ENCODE assay signal across 9 cellular contexts in the genomic region with DNA sequence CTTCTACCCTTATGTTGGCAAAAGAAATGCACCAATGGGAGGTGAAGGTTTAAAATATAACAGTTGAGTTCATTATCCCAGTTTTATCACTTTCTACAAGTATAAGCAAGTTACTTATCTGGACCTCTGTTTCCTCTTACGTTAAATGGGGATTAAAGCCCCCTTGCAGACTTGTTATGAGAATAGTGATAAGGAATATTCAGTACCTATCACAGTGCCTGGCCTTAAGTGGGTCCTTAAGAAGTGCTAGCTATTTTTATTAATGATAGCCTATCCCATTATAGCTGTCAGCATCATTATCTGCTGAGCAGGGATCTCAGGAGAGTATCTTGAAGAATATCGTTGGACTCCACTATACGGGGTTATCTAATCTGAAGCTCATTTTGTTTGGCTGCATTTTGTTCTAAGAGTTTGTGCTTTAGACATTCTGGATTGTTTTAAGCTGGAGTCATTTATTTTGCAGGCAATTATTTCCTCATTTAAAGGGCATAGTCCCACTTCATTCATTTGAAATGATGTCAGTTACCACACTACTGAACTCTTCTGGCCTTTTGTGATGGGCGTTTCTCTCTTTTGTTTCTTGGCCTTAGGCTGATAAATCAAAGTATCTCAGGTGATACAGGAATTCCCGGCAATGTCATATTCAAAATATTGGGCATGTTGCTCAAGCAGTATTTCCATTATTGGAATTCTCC. TPM values are rescaled to one million over a fixed set of nuclear protein-coding genes. Genes with fewer than 3 reads are reported as not detected.
DNase-seq lines count a peak whose midpoint lies in the region; ATAC-seq and TF ChIP-seq lines count a peak whose summit lies in the region.
"Had no signal": no experiment of that assay in that cellular context is flagged by ENCODE, and none has a peak within 500 bp of the region (broad histone marks: within the 10 kb centered on the region; RNA-seq: fewer than 3 reads in every experiment).

No MANE protein-coding gene starts in this region.

- TF ChIP-seq CTCF in fibroblast of the aortic adventitia (IDR thresholded peaks at IDR 0.05; ENCODE audit: insufficient read depth, low read length) (no peak), neutrophil (IDR thresholded peaks at IDR 0.05) (no peak)

- no peaks in the 10 kb centered on the region for H3K9me3 ChIP-seq in T-helper 17 cell (ENCODE audit: control insufficient read depth, low read length, poor library complexity, severe bottlenecking)
- H3K9me3 ChIP-seq in neutrophil, result no peaks in the 10 kb centered on the region

- H3K27me3 Mint-ChIP-seq in T-helper 17 cell, result no peaks in the 10 kb centered on the region
- H3K27me3 Mint-ChIP-seq in activated CD8-positive, alpha-beta memory T cell treated with anti-CD3 and anti-CD28 coated beads, Interleukin-2, amount 10 ng/mL, durations not matched to agents 7 days and 5 days, result no peaks in the 10 kb centered on the region

- H3K27me3 ChIP-seq in neutrophil, result no peaks in the 10 kb centered on the region

- H3K27ac ChIP-seq in neutrophil, result peak overlapping the region; percentile 61

- H3K4me1 Mint-ChIP-seq in T-helper 17 cell, result peaks cover 27% of the 10 kb centered on the region
- H3K4me1 Mint-ChIP-seq in activated CD8-positive, alpha-beta memory T cell treated with anti-CD3 and anti-CD28 coated beads, Interleukin-2, amount 10 ng/mL, durations not matched to agents 7 days and 5 days, result peaks cover 56% of the 10 kb centered on the region

- ATAC-seq in T-helper 17 cell (no peak), GM21526 (IDR thresholded peaks at IDR 0.05; ENCODE audit: low FRiP score, unreplicated experiment) (no peak)
- ATAC-seq in activated CD8-positive, alpha-beta memory T cell treated with anti-CD3 and anti-CD28 coated beads, Interleukin-2, amount 10 ng/mL, durations not matched to agents 7 days and 5 days, result no peak

- H3K4me3 Mint-ChIP-seq in T-helper 17 cell, result no peak overlapping the region
- no peak overlapping the region for H3K4me3 Mint-ChIP-seq in activated CD8-positive, alpha-beta memory T cell treated with anti-CD3 and anti-CD28 coated beads, Interleukin-2, amount 10 ng/mL, durations not matched to agents 7 days and 5 days

- peaks cover 4% of the 10 kb centered on the region for H3K36me3 Mint-ChIP-seq in T-helper 17 cell (ENCODE audit: low read depth)
- peaks cover 26% of the 10 kb centered on the region for H3K36me3 Mint-ChIP-seq in activated CD8-positive, alpha-beta memory T cell treated with anti-CD3 and anti-CD28 coated beads, Interleukin-2, amount 10 ng/mL, durations not matched to agents 7 days and 5 days

- peak; percentile 61 for DNase-seq in ELR (ENCODE audit: low read depth)
- no peak for DNase-seq in T-helper 17 cell
- peak; percentile 88 for DNase-seq in fibroblast of the aortic adventitia (ENCODE audit: low read depth)
- DNase-seq in NCI-H2107 (lab: John Stamatoyannopoulos, UW), result no peak
- no peak for DNase-seq in activated CD8-positive, alpha-beta memory T cell treated with anti-CD3 and anti-CD28 coated beads, Interleukin-2, amount 10 ng/mL, durations not matched to agents 7 days and 5 days
- no peak for DNase-seq in activated CD4-positive, alpha-beta T cell treated with anti-CD3 and anti-CD28 coated beads for 48 hours
- DNase-seq: NCI-H1694 had no signal

- H3K4me3 ChIP-seq in fibroblast of the aortic adventitia (ENCODE audit: low read depth, low read length) (no peak overlapping the region), neutrophil (ENCODE audit: low read depth in 1 of 2, low read length in 1 of 2) (peak overlapping the region in 1 of 2 experiments; percentile 0)

- H3K4me1 ChIP-seq in neutrophil (ENCODE audit: control insufficient read depth in 1 of 2, insufficient read depth in 1 of 2, low read depth in 1 of 2, low read length in 1 of 2), result peaks cover 59 to 71% of the 10 kb centered on the region in 2 experiments

- no peaks in the 10 kb centered on the region for H3K9me3 Mint-ChIP-seq in activated CD8-positive, alpha-beta memory T cell treated with anti-CD3 and anti-CD28 coated beads, Interleukin-2, amount 10 ng/mL, durations not matched to agents 7 days and 5 days (ENCODE audit: low read depth)

- CTCF ChIA-PET in activated CD8-positive, alpha-beta memory T cell treated with anti-CD3 and anti-CD28 coated beads, Interleukin-2, amount 10 ng/mL, durations not matched to agents 7 days and 5 days (lab: Charles Lee), result interaction anchor here (1.2 kb wide), 1 partner anchor 12 kb away, joined by 3 read pairs; no protein-coding TSS in a partner anchor

- H3K36me3 ChIP-seq in neutrophil, result peaks cover 2% of the 10 kb centered on the region

- peak overlapping the region; percentile 70 for H3K27ac Mint-ChIP-seq in T-helper 17 cell
- H3K27ac Mint-ChIP-seq in activated CD8-positive, alpha-beta memory T cell treated with anti-CD3 and anti-CD28 coated beads, Interleukin-2, amount 10 ng/mL, durations not matched to agents 7 days and 5 days, result no peak overlapping the region

RNA-seq across cellular contexts. Expression of gene RAB8B, which starts 28.9 kb away (rescaled TPM):
- total RNA-seq in T-helper 17 cell (100 to 1,000 TPM in 1 of 2 donors, 10 to 100 TPM in 1; 78.1 to 108 TPM), fibroblast of the aortic adventitia (ENCODE audit: low replicate concordance) (25.3 and 84.1 TPM in 2 replicates)
- 100 to 1,000 TPM in 1 of 2 experiments, 10 to 100 TPM in 1; 94.8 to 128 TPM for total RNA-seq in activated CD8-positive, alpha-beta memory T cell treated with anti-CD3 and anti-CD28 coated beads, Interleukin-2, amount 10 ng/mL, durations not matched to agents 7 days and 5 days

RNA-seq across cellular contexts. Expression of gene APH1B, which starts 59.1 kb away (rescaled TPM):
- total RNA-seq in T-helper 17 cell (10 to 100 TPM; 11.8 to 17.6 TPM), fibroblast of the aortic adventitia (ENCODE audit: low replicate concordance) (7.8 and 22.3 TPM in 2 replicates)
- total RNA-seq in activated CD8-positive, alpha-beta memory T cell treated with anti-CD3 and anti-CD28 coated beads, Interleukin-2, amount 10 ng/mL, durations not matched to agents 7 days and 5 days, result 10 to 100 TPM; 12.3 to 13.0 TPM

Comparison
In these comparisons a context has a peak if more than half of its experiments do, and no peak if none do; other contexts are left out.
1. DNase-seq: peak in ELR (single experiment) and fibroblast of the aortic adventitia (single experiment); none in T-helper 17 cell (0 of 3), NCI-H2107 (single experiment), activated CD8-positive, alpha-beta memory T cell treated with anti-CD3 and anti-CD28 coated beads, Interleukin-2, amount 10 ng/mL, durations not matched to agents 7 days and 5 days (single experiment) and activated CD4-positive, alpha-beta T cell treated with anti-CD3 and anti-CD28 coated beads for 48 hours (single experiment).